Comparison of ENCODE assay signal across 19 cellular contexts in the genomic region with DNA sequence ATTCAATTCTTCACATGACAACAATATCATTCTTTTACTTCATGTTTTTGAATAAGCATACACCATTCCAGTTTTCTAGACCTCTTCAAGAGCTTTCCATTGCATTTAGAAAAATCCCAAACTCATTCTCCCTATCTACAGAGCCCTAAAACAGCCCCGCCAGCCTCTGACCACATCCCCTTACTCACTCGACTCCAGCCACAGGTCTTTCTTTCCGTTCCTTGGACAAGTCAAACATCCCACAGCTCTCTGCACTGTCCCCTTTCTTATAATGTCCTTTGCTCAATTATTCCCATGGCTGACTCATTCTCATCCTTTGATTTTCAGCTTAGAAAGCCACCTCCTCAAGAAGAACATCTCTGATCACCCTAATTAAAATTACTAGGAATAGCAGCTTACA.
"Had no signal": no experiment of that assay in that cellular context is flagged by ENCODE, and none has a peak within 500 bp of the region (broad histone marks: within the 10 kb centered on the region; RNA-seq: fewer than 3 reads in every experiment).

No MANE protein-coding gene starts in this region.

- H3K9me3 Mint-ChIP-seq: activated B cell treated with CpG ODN at 0.5 μM for 24 hours; activated CD4-positive, alpha-beta T cell treated with anti-CD3 and anti-CD28 coated beads, Interleukin-2, amount 10 ng/mL, durations not matched to agents 7 days and 5 days; activated T-helper 2 cell treated with anti-CD3 and anti-CD28 coated beads, Interferon-gamma antibody, Interleukin-2, Interleukin-4, amounts not matched to agents 10 μg/mL and 5 μg/mL and 100 μg/mL, durations not matched to agents 14 hours and 24 hours and 36 hours; immature natural killer cell had no signal

- DNase-seq: activated B cell treated with CpG ODN at 0.5 μM for 24 hours; activated CD4-positive, alpha-beta T cell treated with anti-CD3 and anti-CD28 coated beads, Interleukin-2, amount 10 ng/mL, durations not matched to agents 7 days and 5 days; activated CD8-positive, alpha-beta memory T cell treated with anti-CD3 and anti-CD28 coated beads for 24 hours; activated CD8-positive, alpha-beta memory T cell treated with anti-CD3 and anti-CD28 coated beads, Interleukin-2, amount 50 U/mL, for 48 hours; activated naive CD4-positive, alpha-beta T cell treated with Interleukin-2 at 50 U/mL for 16 hours; amniotic stem cell; dermis blood vessel endothelial cell; effector memory CD4-positive, alpha-beta T cell; immature natural killer cell; kidney glomerular epithelial cell; left ventricle myocardium inferior; mammary epithelial cell; midbrain; stimulated activated CD4-positive, alpha-beta T cell treated with anti-CD3 and anti-CD28 coated beads, Interleukin-12 subunit alpha, Interleukin-12 subunit beta, amount 100 ng/mL, for 4 hours; stimulated activated CD4-positive, alpha-beta T cell treated with anti-CD3 and anti-CD28 coated beads, Interleukin-1b, Interleukin-23, amount 100 ng/mL, for 48 hours; stomach; trophoblast cell had no signal

- H3K27ac Mint-ChIP-seq: activated B cell treated with CpG ODN at 0.5 μM for 24 hours; activated CD4-positive, alpha-beta T cell treated with anti-CD3 and anti-CD28 coated beads, Interleukin-2, amount 10 ng/mL, durations not matched to agents 7 days and 5 days; activated T-helper 2 cell treated with anti-CD3 and anti-CD28 coated beads, Interferon-gamma antibody, Interleukin-2, Interleukin-4, amounts not matched to agents 10 μg/mL and 5 μg/mL and 100 μg/mL, durations not matched to agents 14 hours and 24 hours and 36 hours; progenitor cell of endocrine pancreas had no signal

- H3K36me3 Mint-ChIP-seq: immature natural killer cell had no signal

- H3K4me3 Mint-ChIP-seq: activated B cell treated with CpG ODN at 0.5 μM for 24 hours; activated CD4-positive, alpha-beta T cell treated with anti-CD3 and anti-CD28 coated beads, Interleukin-2, amount 10 ng/mL, durations not matched to agents 7 days and 5 days; immature natural killer cell had no signal
